ENCODE assay signal across 9 cellular contexts in genomic region chr9:129333961-129334743, GRCh38.
DNase-seq lines count a peak whose midpoint lies in the region; ATAC-seq and TF ChIP-seq lines count a peak whose summit lies in the region.
"Had no signal": no experiment of that assay in that cellular context is flagged by ENCODE, and none has a peak within 500 bp of the region (broad histone marks: within the 10 kb centered on the region; RNA-seq: fewer than 3 reads in every experiment).

No MANE protein-coding gene starts in this region.

- intact Hi-C loops in body of pancreas (cut with DNase I): no loop called here
- intact Hi-C loops in prostate gland (cut with DNase I): no loop called here

- H3K27me3 ChIP-seq in body of pancreas (no peaks in the 10 kb centered on the region), prostate gland (replicated peaks; ENCODE audit: insufficient read depth) (no peaks in the 10 kb centered on the region)
- peaks cover 5% of the 10 kb centered on the region for H3K27me3 ChIP-seq in effector memory CD4-positive, alpha-beta T cell (replicated peaks; ENCODE audit: control insufficient read depth, insufficient read depth, low read length, poor library complexity, severe bottlenecking)

- H3K4me3 ChIP-seq in body of pancreas (no peak overlapping the region), prostate gland (peak overlapping the region in 1 of 2 donors; percentile 7)
- no peak overlapping the region for H3K4me3 ChIP-seq in effector memory CD4-positive, alpha-beta T cell (ENCODE audit: insufficient read depth, low read depth, low read length, poor library complexity, severe bottlenecking)
- H3K4me3 ChIP-seq: GM12878 had no signal

- peak in 5 of 6 experiments; percentile 9 to 49 (median 18) for DNase-seq in stimulated activated naive CD4-positive, alpha-beta T cell (lab: John Stamatoyannopoulos, UW)
- DNase-seq in stimulated activated naive CD4-positive, alpha-beta T cell treated with Interleukin-2 at 50 U/mL for 16 hours (lab: John Stamatoyannopoulos, UW): no peak
- DNase-seq in body of pancreas (peak; percentile 95 to 98 (median 97)), hippocampal formation (lab: John Stamatoyannopoulos, UW) (peak; percentile 51 to 64), prostate gland (ENCODE audit: low spot score) (peak; percentile 97)
- no peak for DNase-seq in effector memory CD4-positive, alpha-beta T cell

- ATAC-seq in body of pancreas: peak; percentile 90
- ATAC-seq in GM21576 (IDR thresholded peaks at IDR 0.05; ENCODE audit: unreplicated experiment): no peak
- ATAC-seq: GM12878 had no signal

- WGBS in body of pancreas, 2 donors: 2 to 9% methylated on average over 5 to 30 of the region's 30 CpGs
- WGBS in prostate gland: 5% methylated on average over 28 of the region's 30 CpGs

- H3K9me3 ChIP-seq in body of pancreas: no peaks in the 10 kb centered on the region
- no peaks in the 10 kb centered on the region for H3K9me3 ChIP-seq in prostate gland
- H3K9me3 ChIP-seq in effector memory CD4-positive, alpha-beta T cell (ENCODE audit: control insufficient read depth, low read length): no peaks in the 10 kb centered on the region

- TF ChIP-seq CTCF in body of pancreas (IDR thresholded peaks at IDR 0.05): peak in 4 of 7 experiments; percentile 28 to 33 (median 30)
- TF ChIP-seq CTCF in prostate gland (IDR thresholded peaks at IDR 0.05): peak in 2 of 4 experiments; percentile 13 to 51

- H3K4me1 ChIP-seq in body of pancreas (peaks cover 36% of the 10 kb centered on the region), prostate gland (replicated peaks) (peaks cover 26% of the 10 kb centered on the region)
- peaks cover 9% of the 10 kb centered on the region for H3K4me1 ChIP-seq in effector memory CD4-positive, alpha-beta T cell (ENCODE audit: control insufficient read depth, insufficient read depth, low read length, poor library complexity, severe bottlenecking)

- H3K27ac ChIP-seq in body of pancreas (peak overlapping the region; percentile 86 to 97 (median 92)), prostate gland (peak overlapping the region; percentile 79 to 83)
- no peak overlapping the region for H3K27ac ChIP-seq in effector memory CD4-positive, alpha-beta T cell (ENCODE audit: insufficient read depth, low read length, poor library complexity, severe bottlenecking)

- peak; percentile 28 to 77 (median 61) for TF ChIP-seq POLR2A in body of pancreas (IDR thresholded peaks at IDR 0.05)
- peak; percentile 65 for TF ChIP-seq POLR2A in prostate gland (IDR thresholded peaks at IDR 0.05)

- H3K36me3 ChIP-seq in body of pancreas (replicated peaks in 1 of 2; ENCODE audit: insufficient read depth in 1 of 2, low read depth in 2 of 2): no peaks in the 10 kb centered on the region
- no peaks in the 10 kb centered on the region for H3K36me3 ChIP-seq in prostate gland
- no peaks in the 10 kb centered on the region for H3K36me3 ChIP-seq in effector memory CD4-positive, alpha-beta T cell (ENCODE audit: control insufficient read depth, insufficient read depth, low read length)

TF ChIP-seq in PFSK-1, 5 proteins besides CTCF, POLR2A, EP300 and RAD21:
- 0 out of 2 replicates have a peak, but pooled peaks have one; percentile 31 for TF ChIP-seq POLR2AphosphoS5 (IDR thresholded peaks at IDR 0.05; ENCODE audit: low read depth, low read length)
- no peak for TF ChIP-seq FOXP2 (optimal IDR thresholded peaks at IDR 0.05; ENCODE audit: borderline replicate concordance, extremely low read depth, extremely low read length, insufficient read depth)
- TF ChIP-seq SIN3A (IDR thresholded peaks at IDR 0.05; ENCODE audit: borderline replicate concordance, insufficient read depth, low read length): peak; percentile 51; the same call in 1 of the 2 replicates
- peak; percentile 62; the same call in 1 of the 2 replicates for TF ChIP-seq TAF1 (IDR thresholded peaks at IDR 0.05; ENCODE audit: borderline replicate concordance, insufficient read depth, low read length)
- peak in 1 of 2 experiments; percentile 46; a peak in 1 of 4 replicates for TF ChIP-seq REST (IDR thresholded peaks at IDR 0.05; ENCODE audit: insufficient read depth in 1 of 2, low read depth in 2 of 2, low read length in 2 of 2)

Comparison
In these comparisons a context has a peak if more than half of its experiments do, and no peak if none do; other contexts are left out.
1. DNase-seq: peak in stimulated activated naive CD4-positive, alpha-beta T cell (5 of 6), body of pancreas (4 of 4), hippocampal formation (2 of 2) and prostate gland (single experiment); none in stimulated activated naive CD4-positive, alpha-beta T cell treated with Interleukin-2 at 50 U/mL for 16 hours (single experiment) and effector memory CD4-positive, alpha-beta T cell (0 of 3).